33 cellular contexts compared by ENCODE assay signal in the genomic region with DNA sequence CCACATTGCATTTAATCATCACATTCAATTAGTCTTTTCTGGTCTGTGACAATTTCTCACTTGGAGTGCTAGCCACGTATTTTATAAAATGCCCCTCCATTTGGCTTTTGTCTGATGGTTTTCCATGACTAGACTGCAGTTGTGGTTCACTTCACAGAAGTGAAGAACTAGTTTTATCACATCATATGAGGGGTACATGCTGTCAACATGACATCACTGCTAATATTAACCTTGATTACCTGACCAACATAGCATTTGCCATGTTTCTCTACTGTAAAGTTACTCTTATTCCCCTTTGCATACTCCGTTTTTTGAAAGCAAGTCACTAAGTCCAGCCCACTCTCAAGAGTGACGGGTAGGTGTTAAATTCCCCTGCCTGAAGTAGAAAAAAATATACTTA. TPM values are rescaled to one million over a fixed set of nuclear protein-coding genes. Genes with fewer than 3 reads are reported as not detected.
"Had no signal": no experiment of that assay in that cellular context is flagged by ENCODE, and none has a peak within 500 bp of the region (broad histone marks: within the 10 kb centered on the region; RNA-seq: fewer than 3 reads in every experiment).

No MANE protein-coding gene starts in this region.

- H3K27me3 Mint-ChIP-seq: stimulated activated memory B cell treated with anti-CD40 and anti-IgM and Interleukin-4, amounts not matched to agents 10 μg/mL and 1 μg/mL and 100 μg/mL, for 72 hours; stimulated activated naive B cell treated with anti-CD40 and anti-IgM and Interleukin-4, amounts not matched to agents 10 μg/mL and 1 μg/mL and 100 μg/mL, for 72 hours; stimulated activated naive CD8-positive, alpha-beta T cell treated with anti-CD3 and anti-CD28 coated beads, Interleukin-15, amount 100 ng/mL, for 72 hours; stimulated activated naive CD8-positive, alpha-beta T cell treated with anti-CD3 and anti-CD28 coated beads, Interleukin-15, Interleukin-2, amounts not matched to agents 100 ng/mL and 50 ng/mL, for 24 hours; type B pancreatic cell had no signal

- H3K4me3 ChIP-seq: stomach, suprapubic skin, testis, thoracic aorta, thyroid gland, tibial artery, tibial nerve, transverse colon, upper lobe of left lung, upper lobe of right lung, uterus, vagina had no signal

- H3K27ac Mint-ChIP-seq: stimulated activated effector memory CD8-positive, alpha-beta T cell treated with anti-CD3 and anti-CD28 coated beads, Interleukin-12 subunit alpha, Interleukin-12 subunit beta, amount 100 ng/mL, for 72 hours; stimulated activated memory B cell treated with anti-CD40 and anti-IgM and Interleukin-4, amounts not matched to agents 10 μg/mL and 1 μg/mL and 100 μg/mL, for 72 hours; stimulated activated naive B cell treated with anti-CD40 and anti-IgM and Interleukin-4, amounts not matched to agents 10 μg/mL and 1 μg/mL and 100 μg/mL, for 72 hours; stimulated activated naive CD8-positive, alpha-beta T cell treated with anti-CD3 and anti-CD28 coated beads, Interleukin-15, amount 100 ng/mL, for 72 hours; stimulated activated naive CD8-positive, alpha-beta T cell treated with anti-CD3 and anti-CD28 coated beads, Interleukin-15, Interleukin-2, amounts not matched to agents 100 ng/mL and 50 ng/mL, for 24 hours; type B pancreatic cell had no signal

- DNase-seq: stimulated activated CD4-positive, alpha-beta T cell treated with anti-CD3 and anti-CD28 coated beads, Interleukin-2, amount 100 ng/mL, for 48 hours; stimulated activated CD4-positive, alpha-beta T cell treated with anti-CD3 and anti-CD28 coated beads, Interleukin-4, amount 100 ng/mL, for 1 hour; stimulated activated CD4-positive, alpha-beta T cell treated with anti-CD3 and anti-CD28 coated beads, Interleukin-4, amount 100 ng/mL, for 24 hours; stimulated activated CD4-positive, alpha-beta T cell treated with anti-CD3 and anti-CD28 coated beads, Interleukin-4, amount 100 ng/mL, for 4 hours; stimulated activated CD8-positive, alpha-beta memory T cell treated with anti-CD3 and anti-CD28 coated beads, Interleukin-4, amount 100 ng/mL, for 48 hours; stimulated activated naive B cell treated with anti-CD40 and anti-IgM and Interleukin-4, amounts not matched to agents 10 μg/mL and 1 μg/mL and 100 μg/mL, for 72 hours; stimulated activated naive CD4-positive, alpha-beta T cell; stimulated activated naive CD4-positive, alpha-beta T cell treated with Interleukin-2 at 50 U/mL for 16 hours; stimulated activated naive CD8-positive, alpha-beta T cell treated with anti-CD3 and anti-CD28 coated beads, Interleukin-15, amount 100 ng/mL, for 72 hours; stimulated activated naive CD8-positive, alpha-beta T cell treated with anti-CD3 and anti-CD28 coated beads, Interleukin-15, Interleukin-2, amounts not matched to agents 100 U/mL and 50 U/mL, for 24 hours; stomach; substantia nigra; testis; thyroid gland; tibial artery; transverse colon; trophoblast cell; upper lobe of left lung; upper lobe of right lung; uterus had no signal

- H3K9me3 ChIP-seq: testis, thyroid gland, upper lobe of right lung, vagina had no signal

- H3K27me3 ChIP-seq: stomach, suprapubic skin, testis, thyroid gland, tibial artery, tibial nerve, transverse colon, upper lobe of left lung, upper lobe of right lung, uterus, vagina had no signal

- H3K36me3 ChIP-seq: thyroid gland, upper lobe of left lung, upper lobe of right lung, uterus had no signal

- H3K27ac ChIP-seq: stomach, suprapubic skin, testis, thoracic aorta, thyroid gland, tibial artery, tibial nerve, transverse colon, upper lobe of left lung, upper lobe of right lung, uterus, vagina had no signal

- H3K4me1 Mint-ChIP-seq: stimulated activated effector memory CD8-positive, alpha-beta T cell treated with anti-CD3 and anti-CD28 coated beads, Interleukin-12 subunit alpha, Interleukin-12 subunit beta, amount 100 ng/mL, for 72 hours; stimulated activated naive CD8-positive, alpha-beta T cell treated with anti-CD3 and anti-CD28 coated beads, Interleukin-15, amount 100 ng/mL, for 72 hours had no signal

- H3K4me1 ChIP-seq: suprapubic skin, testis, thyroid gland, tibial artery, tibial nerve, transverse colon, upper lobe of left lung, upper lobe of right lung, uterus, vagina had no signal

- FAIRE-seq: urothelium cell line had no signal

- H3K4me3 Mint-ChIP-seq: stimulated activated effector memory CD8-positive, alpha-beta T cell treated with anti-CD3 and anti-CD28 coated beads, Interleukin-12 subunit alpha, Interleukin-12 subunit beta, amount 100 ng/mL, for 72 hours; stimulated activated memory B cell treated with anti-CD40 and anti-IgM and Interleukin-4, amounts not matched to agents 10 μg/mL and 1 μg/mL and 100 μg/mL, for 72 hours; stimulated activated naive B cell treated with anti-CD40 and anti-IgM and Interleukin-4, amounts not matched to agents 10 μg/mL and 1 μg/mL and 100 μg/mL, for 72 hours; stimulated activated naive CD8-positive, alpha-beta T cell treated with anti-CD3 and anti-CD28 coated beads, Interleukin-15, amount 100 ng/mL, for 72 hours; stimulated activated naive CD8-positive, alpha-beta T cell treated with anti-CD3 and anti-CD28 coated beads, Interleukin-15, Interleukin-2, amounts not matched to agents 100 ng/mL and 50 ng/mL, for 24 hours; type B pancreatic cell had no signal

- ATAC-seq: stimulated activated effector memory CD8-positive, alpha-beta T cell treated with anti-CD3 and anti-CD28 coated beads, Interleukin-12 subunit alpha, Interleukin-12 subunit beta, amount 100 ng/mL, for 72 hours; stimulated activated memory B cell treated with anti-CD40 and anti-IgM and Interleukin-4, amounts not matched to agents 10 μg/mL and 1 μg/mL and 100 μg/mL, for 72 hours; stimulated activated naive B cell treated with anti-CD40 and anti-IgM and Interleukin-4, amounts not matched to agents 10 μg/mL and 1 μg/mL and 100 μg/mL, for 72 hours; stimulated activated naive CD8-positive, alpha-beta T cell treated with anti-CD3 and anti-CD28 coated beads, Interleukin-15, amount 100 ng/mL, for 72 hours; stimulated activated naive CD8-positive, alpha-beta T cell treated with anti-CD3 and anti-CD28 coated beads, Interleukin-15, Interleukin-2, amounts not matched to agents 100 U/mL and 50 U/mL, for 24 hours; upper lobe of right lung had no signal

RNA-seq across cellular contexts. Expression of gene COL10A1, which starts 48.0 kb away (rescaled TPM):
- total RNA-seq: subcutaneous adipose tissue, suprapubic skin, temporal lobe, transverse colon, ureter, vagina had no signal
- polyA plus RNA-seq: stomach, urinary bladder had no signal
